Comparison of ENCODE assay signal across 16 cellular contexts in the genomic region with DNA sequence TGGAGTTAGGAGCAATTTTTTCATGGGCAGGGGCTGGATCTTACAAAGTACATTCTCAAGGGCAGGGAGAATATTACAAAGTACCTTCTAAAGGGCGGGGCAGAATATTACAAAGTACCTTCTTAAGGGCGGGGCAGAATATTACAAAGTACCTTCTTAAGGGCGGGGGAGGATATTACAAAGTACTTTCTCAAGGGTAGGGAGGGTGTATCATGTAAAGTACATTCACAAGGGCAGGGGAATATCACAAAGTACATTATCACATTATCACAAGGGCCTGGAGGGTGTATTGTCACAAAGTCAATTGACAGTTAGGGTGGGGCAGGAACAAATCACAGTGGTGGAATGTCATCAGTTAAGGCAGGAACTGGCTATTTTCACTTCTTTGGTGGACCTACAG. TPM values are rescaled to one million over a fixed set of nuclear protein-coding genes. Genes with fewer than 3 reads are reported as not detected.
"Had no signal": no experiment of that assay in that cellular context is flagged by ENCODE, and none has a peak within 500 bp of the region (broad histone marks: within the 10 kb centered on the region; RNA-seq: fewer than 3 reads in every experiment).

No MANE protein-coding gene starts in this region.

RNA-seq across cellular contexts. Expression of a gene that starts 56.9 kb away (rescaled TPM):
- total RNA-seq: activated B cell treated with CpG ODN at 0.5 μM for 24 hours; activated CD4-positive, alpha-beta memory T cell treated with anti-CD3 and anti-CD28 coated beads for 36 hours; activated CD4-positive, alpha-beta T cell treated with anti-CD3 and anti-CD28 coated beads, Interleukin-2, amount 10 ng/mL, durations not matched to agents 24 days and 14 days; activated CD8-positive, alpha-beta memory T cell treated with anti-CD3 and anti-CD28 coated beads for 36 hours; activated CD8-positive, alpha-beta T cell treated with anti-CD3 and anti-CD28 coated beads for 36 hours; activated naive CD4-positive, alpha-beta T cell treated with anti-CD3 and anti-CD28 coated beads for 36 hours; activated naive CD4-positive, alpha-beta T cell treated with anti-CD3 and anti-CD28 coated beads, Interleukin-2, amount 50 U/mL, for 72 hours; activated naive CD8-positive, alpha-beta T cell treated with anti-CD3 and anti-CD28 coated beads for 36 hours; activated T-cell treated with anti-CD3 and anti-CD28 coated beads, Interleukin-2, amount 50 U/mL, for 4 hours; activated T-cell treated with anti-CD3 and anti-CD28 coated beads, Interleukin-2, amount 50 U/mL, for 72 hours; activated T-helper 1 cell treated with anti-CD3 and anti-CD28 coated beads, Interleukin-12 subunit alpha, Interleukin-12 subunit beta, Interleukin-2, Interleukin-4 antibody, amounts not matched to agents 30 ng/mL and 10 ng/mL and 1 ng/mL, durations not matched to agents 14 hours and 24 hours and 36 hours; activated T-helper 17 cell treated with anti-CD3 and anti-CD28 coated beads, Interleukin-2, amount 50 U/mL, for 72 hours; aorta; astrocyte; cardiac septum had no signal
- polyA plus RNA-seq: adrenal gland, aorta had no signal
